1 cellular context compared by ENCODE assay signal in the genomic region with DNA sequence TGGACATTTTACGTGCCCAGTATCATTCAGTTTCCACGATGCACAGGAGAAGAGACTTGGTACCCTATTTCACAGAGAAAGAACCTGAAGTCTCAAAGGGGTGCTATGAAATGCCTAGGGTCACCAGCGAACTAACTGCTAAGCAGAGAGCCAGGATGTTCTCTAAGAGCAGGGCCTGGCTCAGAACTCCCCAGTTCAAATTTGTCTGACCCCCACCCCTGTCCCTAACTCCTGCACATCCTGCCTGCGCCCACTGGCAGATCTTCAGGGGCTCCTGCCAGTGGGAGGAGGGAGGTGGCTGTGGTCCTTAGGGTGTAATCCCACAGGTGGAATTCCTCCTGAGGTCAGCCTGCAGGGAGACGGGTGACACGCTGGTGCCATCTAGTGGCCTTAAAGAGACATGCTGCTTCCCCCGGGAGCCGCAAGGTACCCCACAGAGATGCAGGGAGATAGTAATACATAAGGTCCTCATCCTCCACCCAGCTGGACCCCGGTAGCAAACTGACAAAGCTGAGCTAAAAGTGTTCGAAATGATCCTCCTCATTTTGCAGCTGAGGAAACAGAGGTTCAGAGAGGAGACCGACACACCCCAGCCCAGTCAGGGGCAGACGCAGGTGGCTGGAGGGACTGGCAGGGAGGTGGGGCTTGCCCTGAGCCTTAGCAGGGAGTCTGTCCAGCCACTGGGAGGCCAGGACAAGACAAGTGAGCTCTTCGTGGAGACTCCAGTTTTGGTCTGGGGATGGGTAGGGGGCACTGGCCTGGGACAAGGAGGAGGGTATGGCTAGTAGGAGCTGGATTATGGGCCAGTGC.
A peak's percentile ranks its signal among the peaks of the same experiment; 100 is the strongest.
TF ChIP-seq lines count a peak whose summit lies in the region.

No MANE protein-coding gene starts in this region.

TF ChIP-seq in GM12878, 131 proteins besides CTCF, POLR2A, EP300 and RAD21 (continued from another document and continues in another):
- TF ChIP-seq, protein P1, sequence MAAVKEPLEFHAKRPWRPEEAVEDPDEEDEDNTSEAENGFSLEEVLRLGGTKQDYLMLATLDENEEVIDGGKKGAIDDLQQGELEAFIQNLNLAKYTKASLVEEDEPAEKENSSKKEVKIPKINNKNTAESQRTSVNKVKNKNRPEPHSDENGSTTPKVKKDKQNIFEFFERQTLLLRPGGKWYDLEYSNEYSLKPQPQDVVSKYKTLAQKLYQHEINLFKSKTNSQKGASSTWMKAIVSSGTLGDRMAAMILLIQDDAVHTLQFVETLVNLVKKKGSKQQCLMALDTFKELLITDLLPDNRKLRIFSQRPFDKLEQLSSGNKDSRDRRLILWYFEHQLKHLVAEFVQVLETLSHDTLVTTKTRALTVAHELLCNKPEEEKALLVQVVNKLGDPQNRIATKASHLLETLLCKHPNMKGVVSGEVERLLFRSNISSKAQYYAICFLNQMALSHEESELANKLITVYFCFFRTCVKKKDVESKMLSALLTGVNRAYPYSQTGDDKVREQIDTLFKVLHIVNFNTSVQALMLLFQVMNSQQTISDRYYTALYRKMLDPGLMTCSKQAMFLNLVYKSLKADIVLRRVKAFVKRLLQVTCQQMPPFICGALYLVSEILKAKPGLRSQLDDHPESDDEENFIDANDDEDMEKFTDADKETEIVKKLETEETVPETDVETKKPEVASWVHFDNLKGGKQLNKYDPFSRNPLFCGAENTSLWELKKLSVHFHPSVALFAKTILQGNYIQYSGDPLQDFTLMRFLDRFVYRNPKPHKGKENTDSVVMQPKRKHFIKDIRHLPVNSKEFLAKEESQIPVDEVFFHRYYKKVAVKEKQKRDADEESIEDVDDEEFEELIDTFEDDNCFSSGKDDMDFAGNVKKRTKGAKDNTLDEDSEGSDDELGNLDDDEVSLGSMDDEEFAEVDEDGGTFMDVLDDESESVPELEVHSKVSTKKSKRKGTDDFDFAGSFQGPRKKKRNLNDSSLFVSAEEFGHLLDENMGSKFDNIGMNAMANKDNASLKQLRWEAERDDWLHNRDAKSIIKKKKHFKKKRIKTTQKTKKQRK (IDR thresholded peaks at IDR 0.05; ENCODE audit: low read depth, low read length) = no peak
- no peak for TF ChIP-seq SREBF2 (IDR thresholded peaks at IDR 0.05; ENCODE audit: low read length)
- no peak for TF ChIP-seq TCF12 (IDR thresholded peaks at IDR 0.05; ENCODE audit: low read depth, low read length)
- no peak for TF ChIP-seq KDM1A (IDR thresholded peaks at IDR 0.05; ENCODE audit: borderline replicate concordance)
- TF ChIP-seq SMARCA5 (IDR thresholded peaks at IDR 0.05) = no peak
- TF ChIP-seq ETV6 (conservative IDR thresholded peaks at IDR 0.05 in 1 of 2, IDR thresholded peaks at IDR 0.05 in 1 of 2; ENCODE audit: borderline replicate concordance in 1 of 2, low read depth in 1 of 2) = no peak
- TF ChIP-seq, protein P2, sequence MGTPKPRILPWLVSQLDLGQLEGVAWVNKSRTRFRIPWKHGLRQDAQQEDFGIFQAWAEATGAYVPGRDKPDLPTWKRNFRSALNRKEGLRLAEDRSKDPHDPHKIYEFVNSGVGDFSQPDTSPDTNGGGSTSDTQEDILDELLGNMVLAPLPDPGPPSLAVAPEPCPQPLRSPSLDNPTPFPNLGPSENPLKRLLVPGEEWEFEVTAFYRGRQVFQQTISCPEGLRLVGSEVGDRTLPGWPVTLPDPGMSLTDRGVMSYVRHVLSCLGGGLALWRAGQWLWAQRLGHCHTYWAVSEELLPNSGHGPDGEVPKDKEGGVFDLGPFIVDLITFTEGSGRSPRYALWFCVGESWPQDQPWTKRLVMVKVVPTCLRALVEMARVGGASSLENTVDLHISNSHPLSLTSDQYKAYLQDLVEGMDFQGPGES (IDR thresholded peaks at IDR 0.05) = peak; percentile 38; the same call in 1 of the 2 replicates
- TF ChIP-seq HDAC6 (IDR thresholded peaks at IDR 0.05; ENCODE audit: unreplicated experiment) = no peak
- no peak for TF ChIP-seq CHD4 (IDR thresholded peaks at IDR 0.05)
- TF ChIP-seq CBFB (IDR thresholded peaks at IDR 0.05; ENCODE audit: low read depth) = no peak
- no peak for TF ChIP-seq RELA (IDR thresholded peaks at IDR 0.05; ENCODE audit: borderline replicate concordance, partially characterized antibody)
- TF ChIP-seq MXI1 (IDR thresholded peaks at IDR 0.05; ENCODE audit: low read depth, low read length) = peak; percentile 38; the same call in 1 of the 2 replicates
- TF ChIP-seq, protein P3, sequence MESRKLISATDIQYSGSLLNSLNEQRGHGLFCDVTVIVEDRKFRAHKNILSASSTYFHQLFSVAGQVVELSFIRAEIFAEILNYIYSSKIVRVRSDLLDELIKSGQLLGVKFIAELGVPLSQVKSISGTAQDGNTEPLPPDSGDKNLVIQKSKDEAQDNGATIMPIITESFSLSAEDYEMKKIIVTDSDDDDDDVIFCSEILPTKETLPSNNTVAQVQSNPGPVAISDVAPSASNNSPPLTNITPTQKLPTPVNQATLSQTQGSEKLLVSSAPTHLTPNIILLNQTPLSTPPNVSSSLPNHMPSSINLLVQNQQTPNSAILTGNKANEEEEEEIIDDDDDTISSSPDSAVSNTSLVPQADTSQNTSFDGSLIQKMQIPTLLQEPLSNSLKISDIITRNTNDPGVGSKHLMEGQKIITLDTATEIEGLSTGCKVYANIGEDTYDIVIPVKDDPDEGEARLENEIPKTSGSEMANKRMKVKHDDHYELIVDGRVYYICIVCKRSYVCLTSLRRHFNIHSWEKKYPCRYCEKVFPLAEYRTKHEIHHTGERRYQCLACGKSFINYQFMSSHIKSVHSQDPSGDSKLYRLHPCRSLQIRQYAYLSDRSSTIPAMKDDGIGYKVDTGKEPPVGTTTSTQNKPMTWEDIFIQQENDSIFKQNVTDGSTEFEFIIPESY (IDR thresholded peaks at IDR 0.05) = no peak
- TF ChIP-seq RBBP5 (conservative IDR thresholded peaks at IDR 0.05) = no peak
- TF ChIP-seq TARDBP (IDR thresholded peaks at IDR 0.05; ENCODE audit: borderline replicate concordance) = no peak
- TF ChIP-seq, protein P4, sequence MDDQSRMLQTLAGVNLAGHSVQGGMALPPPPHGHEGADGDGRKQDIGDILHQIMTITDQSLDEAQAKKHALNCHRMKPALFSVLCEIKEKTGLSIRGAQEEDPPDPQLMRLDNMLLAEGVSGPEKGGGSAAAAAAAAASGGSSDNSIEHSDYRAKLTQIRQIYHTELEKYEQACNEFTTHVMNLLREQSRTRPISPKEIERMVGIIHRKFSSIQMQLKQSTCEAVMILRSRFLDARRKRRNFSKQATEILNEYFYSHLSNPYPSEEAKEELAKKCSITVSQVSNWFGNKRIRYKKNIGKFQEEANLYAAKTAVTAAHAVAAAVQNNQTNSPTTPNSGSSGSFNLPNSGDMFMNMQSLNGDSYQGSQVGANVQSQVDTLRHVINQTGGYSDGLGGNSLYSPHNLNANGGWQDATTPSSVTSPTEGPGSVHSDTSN (IDR thresholded peaks at IDR 0.05; ENCODE audit: insufficient replicate concordance, low read depth, low read length) = no peak
- TF ChIP-seq TBL1XR1 (IDR thresholded peaks at IDR 0.05; ENCODE audit: low read depth, low read length) = no peak
- TF ChIP-seq BCL11A (IDR thresholded peaks at IDR 0.05; ENCODE audit: low read depth, low read length) = no peak
- no peak for TF ChIP-seq NFXL1 (IDR thresholded peaks at IDR 0.05; ENCODE audit: borderline replicate concordance)
- 0 out of 2 replicates have a peak, but pooled peaks have one; percentile 30 for TF ChIP-seq YY1 (IDR thresholded peaks at IDR 0.05; ENCODE audit: low read depth, low read length)
- TF ChIP-seq, protein P5, sequence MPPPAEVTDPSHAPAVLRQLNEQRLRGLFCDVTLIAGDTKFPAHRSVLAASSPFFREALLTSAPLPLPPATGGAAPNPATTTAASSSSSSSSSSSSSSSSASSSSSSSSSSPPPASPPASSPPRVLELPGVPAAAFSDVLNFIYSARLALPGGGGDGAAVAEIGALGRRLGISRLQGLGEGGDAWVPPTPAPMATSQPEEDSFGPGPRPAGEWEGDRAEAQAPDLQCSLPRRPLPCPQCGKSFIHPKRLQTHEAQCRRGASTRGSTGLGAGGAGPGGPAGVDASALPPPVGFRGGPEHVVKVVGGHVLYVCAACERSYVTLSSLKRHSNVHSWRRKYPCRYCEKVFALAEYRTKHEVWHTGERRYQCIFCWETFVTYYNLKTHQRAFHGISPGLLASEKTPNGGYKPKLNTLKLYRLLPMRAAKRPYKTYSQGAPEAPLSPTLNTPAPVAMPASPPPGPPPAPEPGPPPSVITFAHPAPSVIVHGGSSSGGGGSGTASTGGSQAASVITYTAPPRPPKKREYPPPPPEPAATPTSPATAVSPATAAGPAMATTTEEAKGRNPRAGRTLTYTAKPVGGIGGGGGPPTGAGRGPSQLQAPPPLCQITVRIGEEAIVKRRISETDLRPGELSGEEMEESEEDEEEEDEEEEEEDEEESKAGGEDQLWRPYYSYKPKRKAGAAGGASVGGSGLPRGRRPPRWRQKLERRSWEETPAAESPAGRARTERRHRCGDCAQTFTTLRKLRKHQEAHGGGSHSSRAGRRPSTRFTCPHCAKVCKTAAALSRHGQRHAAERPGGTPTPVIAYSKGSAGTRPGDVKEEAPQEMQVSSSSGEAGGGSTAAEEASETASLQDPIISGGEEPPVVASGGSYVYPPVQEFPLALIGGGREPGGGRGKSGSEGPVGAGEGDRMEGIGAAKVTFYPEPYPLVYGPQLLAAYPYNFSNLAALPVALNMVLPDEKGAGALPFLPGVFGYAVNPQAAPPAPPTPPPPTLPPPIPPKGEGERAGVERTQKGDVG (CRISPR knock-in tag; IDR thresholded peaks at IDR 0.05) = no peak
- no peak for TF ChIP-seq SIX5 (IDR thresholded peaks at IDR 0.05; ENCODE audit: low read depth, low read length, severe bottlenecking)
- TF ChIP-seq RUNX3 (IDR thresholded peaks at IDR 0.05; ENCODE audit: low read length) = peak; percentile 56
- no peak for TF ChIP-seq RCOR1 (conservative IDR thresholded peaks at IDR 0.05; ENCODE audit: low read depth, low read length)
- TF ChIP-seq NR2C1 (IDR thresholded peaks at IDR 0.05) = no peak
- TF ChIP-seq SIN3A (IDR thresholded peaks at IDR 0.05; ENCODE audit: low read depth, low read length) = no peak
- TF ChIP-seq FOS (IDR thresholded peaks at IDR 0.05; ENCODE audit: borderline replicate concordance, extremely low read depth, insufficient read length) = no peak
- TF ChIP-seq, protein P6, sequence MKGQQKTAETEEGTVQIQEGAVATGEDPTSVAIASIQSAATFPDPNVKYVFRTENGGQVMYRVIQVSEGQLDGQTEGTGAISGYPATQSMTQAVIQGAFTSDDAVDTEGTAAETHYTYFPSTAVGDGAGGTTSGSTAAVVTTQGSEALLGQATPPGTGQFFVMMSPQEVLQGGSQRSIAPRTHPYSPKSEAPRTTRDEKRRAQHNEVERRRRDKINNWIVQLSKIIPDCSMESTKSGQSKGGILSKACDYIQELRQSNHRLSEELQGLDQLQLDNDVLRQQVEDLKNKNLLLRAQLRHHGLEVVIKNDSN (IDR thresholded peaks at IDR 0.05; ENCODE audit: borderline replicate concordance, extremely low read length, insufficient read depth, low read depth, low read length) = no peak
- TF ChIP-seq, protein P7, sequence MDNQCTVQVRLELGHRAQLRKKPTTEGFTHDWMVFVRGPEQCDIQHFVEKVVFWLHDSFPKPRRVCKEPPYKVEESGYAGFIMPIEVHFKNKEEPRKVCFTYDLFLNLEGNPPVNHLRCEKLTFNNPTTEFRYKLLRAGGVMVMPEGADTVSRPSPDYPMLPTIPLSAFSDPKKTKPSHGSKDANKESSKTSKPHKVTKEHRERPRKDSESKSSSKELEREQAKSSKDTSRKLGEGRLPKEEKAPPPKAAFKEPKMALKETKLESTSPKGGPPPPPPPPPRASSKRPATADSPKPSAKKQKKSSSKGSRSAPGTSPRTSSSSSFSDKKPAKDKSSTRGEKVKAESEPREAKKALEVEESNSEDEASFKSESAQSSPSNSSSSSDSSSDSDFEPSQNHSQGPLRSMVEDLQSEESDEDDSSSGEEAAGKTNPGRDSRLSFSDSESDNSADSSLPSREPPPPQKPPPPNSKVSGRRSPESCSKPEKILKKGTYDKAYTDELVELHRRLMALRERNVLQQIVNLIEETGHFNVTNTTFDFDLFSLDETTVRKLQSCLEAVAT (IDR thresholded peaks at IDR 0.05) = peak; percentile 19; the same call in 1 of the 2 replicates
- TF ChIP-seq MYB (IDR thresholded peaks at IDR 0.05; ENCODE audit: borderline replicate concordance, low read depth, low read length) = no peak
- TF ChIP-seq, protein P8, sequence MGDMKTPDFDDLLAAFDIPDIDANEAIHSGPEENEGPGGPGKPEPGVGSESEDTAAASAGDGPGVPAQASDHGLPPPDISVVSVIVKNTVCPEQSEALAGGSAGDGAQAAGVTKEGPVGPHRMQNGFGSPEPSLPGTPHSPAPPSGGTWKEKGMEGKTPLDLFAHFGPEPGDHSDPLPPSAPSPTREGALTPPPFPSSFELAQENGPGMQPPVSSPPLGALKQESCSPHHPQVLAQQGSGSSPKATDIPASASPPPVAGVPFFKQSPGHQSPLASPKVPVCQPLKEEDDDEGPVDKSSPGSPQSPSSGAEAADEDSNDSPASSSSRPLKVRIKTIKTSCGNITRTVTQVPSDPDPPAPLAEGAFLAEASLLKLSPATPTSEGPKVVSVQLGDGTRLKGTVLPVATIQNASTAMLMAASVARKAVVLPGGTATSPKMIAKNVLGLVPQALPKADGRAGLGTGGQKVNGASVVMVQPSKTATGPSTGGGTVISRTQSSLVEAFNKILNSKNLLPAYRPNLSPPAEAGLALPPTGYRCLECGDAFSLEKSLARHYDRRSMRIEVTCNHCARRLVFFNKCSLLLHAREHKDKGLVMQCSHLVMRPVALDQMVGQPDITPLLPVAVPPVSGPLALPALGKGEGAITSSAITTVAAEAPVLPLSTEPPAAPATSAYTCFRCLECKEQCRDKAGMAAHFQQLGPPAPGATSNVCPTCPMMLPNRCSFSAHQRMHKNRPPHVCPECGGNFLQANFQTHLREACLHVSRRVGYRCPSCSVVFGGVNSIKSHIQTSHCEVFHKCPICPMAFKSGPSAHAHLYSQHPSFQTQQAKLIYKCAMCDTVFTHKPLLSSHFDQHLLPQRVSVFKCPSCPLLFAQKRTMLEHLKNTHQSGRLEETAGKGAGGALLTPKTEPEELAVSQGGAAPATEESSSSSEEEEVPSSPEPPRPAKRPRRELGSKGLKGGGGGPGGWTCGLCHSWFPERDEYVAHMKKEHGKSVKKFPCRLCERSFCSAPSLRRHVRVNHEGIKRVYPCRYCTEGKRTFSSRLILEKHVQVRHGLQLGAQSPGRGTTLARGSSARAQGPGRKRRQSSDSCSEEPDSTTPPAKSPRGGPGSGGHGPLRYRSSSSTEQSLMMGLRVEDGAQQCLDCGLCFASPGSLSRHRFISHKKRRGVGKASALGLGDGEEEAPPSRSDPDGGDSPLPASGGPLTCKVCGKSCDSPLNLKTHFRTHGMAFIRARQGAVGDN (IDR thresholded peaks at IDR 0.05) = no peak
- no peak for TF ChIP-seq SRF (IDR thresholded peaks at IDR 0.05; ENCODE audit: low read depth in 2 of 2, low read length in 2 of 2)
- TF ChIP-seq ZNF24 (IDR thresholded peaks at IDR 0.05) = no peak
- no peak for TF ChIP-seq MEF2A (IDR thresholded peaks at IDR 0.05; ENCODE audit: insufficient read depth, low read depth, low read length)
- no peak for TF ChIP-seq ZNF274 (IDR thresholded peaks at IDR 0.05; ENCODE audit: insufficient read depth, insufficient read length)
- TF ChIP-seq MYC (IDR thresholded peaks at IDR 0.05; ENCODE audit: insufficient read depth, insufficient read length, insufficient replicate concordance, low read length, severe bottlenecking) = no peak
- TF ChIP-seq IKZF1 (conservative IDR thresholded peaks at IDR 0.05) = peak; percentile 44; the same call in 1 of the 2 replicates
- TF ChIP-seq CBX3 (IDR thresholded peaks at IDR 0.05; ENCODE audit: borderline replicate concordance, low read depth) = no peak
- no peak for TF ChIP-seq EGR1 (IDR thresholded peaks at IDR 0.05; ENCODE audit: borderline replicate concordance in 1 of 2, low read depth in 2 of 2, low read length in 2 of 2)
- TF ChIP-seq ZSCAN29 (IDR thresholded peaks at IDR 0.05) = no peak
- no peak for TF ChIP-seq ZNF622 (IDR thresholded peaks at IDR 0.05)
- 0 out of 2 replicates have a peak, but pooled peaks have one; percentile 61 for TF ChIP-seq RB1 (IDR thresholded peaks at IDR 0.05; ENCODE audit: borderline replicate concordance)
